In genomic region chr19:51754770-51755169, GRCh38 we compare ENCODE assay signal across 18 cellular contexts. TPM values are rescaled to one million over a fixed set of nuclear protein-coding genes. Genes with fewer than 3 reads are reported as not detected.
DNase-seq lines count a peak whose midpoint lies in the region; ATAC-seq, FAIRE-seq and TF ChIP-seq lines count a peak whose summit lies in the region.
"Had no signal": no experiment of that assay in that cellular context is flagged by ENCODE, and none has a peak within 500 bp of the region (broad histone marks: within the 10 kb centered on the region; RNA-seq: fewer than 3 reads in every experiment).

No MANE protein-coding gene starts in this region.

- H3K79me2 ChIP-seq in HepG2 (ENCODE audit: insufficient read depth, low read length) = no peaks in the 10 kb centered on the region

- intact Hi-C loops in HepG2 (cut with micrococcal nuclease; ENCODE audit: unreplicated experiment) = no loop called here
- intact Hi-C loops in left lung (cut with DNase I) = no loop called here
- intact Hi-C loops in spleen (cut with DNase I; ENCODE audit: low total_unique reads) = no loop called here

- H3K9ac ChIP-seq in liver (ENCODE audit: low read depth in 1 of 2, low read length in 2 of 2) (no peak overlapping the region), HepG2 (ENCODE audit: insufficient read depth, low read depth, low read length) (no peak overlapping the region)

- in situ Hi-C loops in HepG2 (cut with HindIII; ENCODE audit: extremely low pct_ligation_motif_present, low pct_unique_long_range_greater_than_20kb) (no loop called here), HAP-1 (cut with MboI; ENCODE audit: low sequenced_read_pairs) (no loop called here)

- peaks cover 0 to 2% (median 0%) of the 10 kb centered on the region in 4 donors for H3K4me1 ChIP-seq in liver (ENCODE audit: control insufficient read depth in 4 of 4, insufficient read depth in 4 of 4, low read length in 3 of 4)
- H3K4me1 ChIP-seq in HepG2 (ENCODE audit: insufficient read depth, low read length) = no peaks in the 10 kb centered on the region
- H3K4me1 ChIP-seq in left lung = peaks cover 0 to 41% of the 10 kb centered on the region in 2 donors
- peaks cover 0 to 24% (median 0%) of the 10 kb centered on the region in 6 donors for H3K4me1 ChIP-seq in spleen
- no peaks in the 10 kb centered on the region for H3K4me1 ChIP-seq in HAP-1

- CTCF ChIA-PET in HepG2 (lab: Yijun Ruan, JAX; ENCODE audit: low intra/inter-chr PET ratio, low total read pairs) = no interaction called here

- no peak for TF ChIP-seq RAD21 in liver (IDR thresholded peaks at IDR 0.05)
- TF ChIP-seq RAD21 in HepG2 (CRISPR knock-in tag; IDR thresholded peaks at IDR 0.05) = no peak

- H3K4me2 ChIP-seq in HepG2 (ENCODE audit: low read depth, low read length) = no peak overlapping the region

- H4K20me1 ChIP-seq in HepG2 (ENCODE audit: insufficient read depth, low read length) = no peaks in the 10 kb centered on the region
- H4K20me1 ChIP-seq: BLaER1 treated with 17β-estradiol and CSF1 and Interleukin-3, amounts not matched to agents 10 nM and 100 nM had no signal

- no peak overlapping the region for H2AFZ ChIP-seq in HepG2 (ENCODE audit: low read length)

- no peak for TF ChIP-seq POLR2A in HepG2 (IDR thresholded peaks at IDR 0.05; ENCODE audit: insufficient read depth in 1 of 2, low read depth in 2 of 2, low read length in 2 of 2)
- no peak for TF ChIP-seq POLR2A in spleen (IDR thresholded peaks at IDR 0.05)

- H3K27ac ChIP-seq in liver (ENCODE audit: low read depth in 1 of 2, low read length in 2 of 2) = peak overlapping the region; percentile 41 to 50
- H3K27ac ChIP-seq in HepG2 (ENCODE audit: extremely low read length, insufficient read depth, low read length) = no peak overlapping the region
- peak overlapping the region; percentile 19 to 92 for H3K27ac ChIP-seq in left lung
- H3K27ac ChIP-seq in spleen = peak overlapping the region in 7 of 8 donors; percentile 73 to 94 (median 85)

- ATAC-seq in HepG2 = no peak
- no peak for ATAC-seq in left lung
- ATAC-seq: HCT116 had no signal

- no peak for DNase-seq in HepG2 (ENCODE audit: low spot score)
- no peak for DNase-seq in left lung
- no peak for DNase-seq in spleen
- no peak for DNase-seq in NCI-H2029 (lab: John Stamatoyannopoulos, UW)
- no peak for DNase-seq in HAP-1 (ENCODE audit: low spot score in 2 of 2)
- DNase-seq in dermis blood vessel endothelial cell = no peak
- no peak for DNase-seq in activated CD4-positive, alpha-beta T cell treated with anti-CD3 and anti-CD28 coated beads for 1 hour
- DNase-seq: 8988T; ACHN; Calu3; CD4-positive, alpha-beta T cell; DMS 273 treated with DMSO at 0.1 percent for 48 hours had no signal

- POLR2A ChIA-PET in HepG2 (lab: Yijun Ruan, JAX) = no interaction called here

- H3K27me3 ChIP-seq in liver (ENCODE audit: control insufficient read depth in 4 of 4, insufficient read depth in 4 of 4, low read length in 3 of 4) = no peaks in the 10 kb centered on the region
- no peaks in the 10 kb centered on the region for H3K27me3 ChIP-seq in HepG2 (ENCODE audit: control insufficient read depth in 1 of 2, insufficient read depth in 2 of 2, low read length in 2 of 2)
- H3K27me3 ChIP-seq in left lung = no peaks in the 10 kb centered on the region
- no peaks in the 10 kb centered on the region for H3K27me3 ChIP-seq in spleen (replicated peaks in 1 of 7)
- H3K27me3 ChIP-seq in HAP-1 (ENCODE audit: low read depth) = no peaks in the 10 kb centered on the region
- H3K27me3 ChIP-seq: BLaER1 treated with 17β-estradiol and CSF1 and Interleukin-3, amounts not matched to agents 10 nM and 100 nM had no signal

- no peak overlapping the region for H3K4me3 ChIP-seq in liver (ENCODE audit: low read depth in 1 of 3, low read length in 3 of 3)
- no peak overlapping the region for H3K4me3 ChIP-seq in HepG2 (replicated peaks in 1 of 3; ENCODE audit: insufficient read depth in 1 of 3, low read depth in 2 of 3, low read length in 3 of 3)
- no peak overlapping the region for H3K4me3 ChIP-seq in left lung
- H3K4me3 ChIP-seq in spleen = peak overlapping the region in 1 of 8 donors; percentile 43
- H3K4me3 ChIP-seq in HAP-1 = no peak overlapping the region
- H3K4me3 ChIP-seq: BLaER1 treated with 17β-estradiol and CSF1 and Interleukin-3, amounts not matched to agents 10 nM and 100 nM had no signal

- TF ChIP-seq EP300 in HepG2 (IDR thresholded peaks at IDR 0.05; ENCODE audit: low read depth in 2 of 2, low read length in 2 of 2) (no peak), HepG2 (CRISPR knock-in tag; IDR thresholded peaks at IDR 0.05; ENCODE audit: borderline replicate concordance) (no peak)

- BruUV-seq in HepG2 (replicated peaks; lab: Mats Ljungman, UMichigan) = no TSS peak

- 74% methylated on average over 4 of the region's 4 CpGs for WGBS in liver
- 4% methylated on average over 4 of the region's 4 CpGs for WGBS in HepG2 (ENCODE audit: low lambda C conversion rate)
- WGBS in spleen, 5 donors = 82 to 88% (median 84%) methylated on average over 4 of the region's 4 CpGs

- H3K36me3 ChIP-seq in liver (ENCODE audit: control insufficient read depth in 4 of 4, insufficient read depth in 3 of 4, low read depth in 1 of 4, low read length in 3 of 4) (no peaks in the 10 kb centered on the region), HepG2 (replicated peaks in 1 of 2; ENCODE audit: control insufficient read depth in 1 of 2, insufficient read depth in 2 of 2, low read length in 2 of 2) (no peaks in the 10 kb centered on the region), left lung (no peaks in the 10 kb centered on the region), spleen (peaks cover 0 to 4% (median 0%) of the 10 kb centered on the region in 6 donors), HAP-1 (replicated peaks) (no peaks in the 10 kb centered on the region)

- TF ChIP-seq CTCF in liver (IDR thresholded peaks at IDR 0.05; ENCODE audit: low read depth, low read length, missing input control) (no peak), HepG2 (CRISPR knock-in tag; IDR thresholded peaks at IDR 0.05) (no peak), left lung (IDR thresholded peaks at IDR 0.05) (no peak), spleen (IDR thresholded peaks at IDR 0.05 in 8 of 11, conservative IDR thresholded peaks at IDR 0.05 in 3 of 11) (no peak)

- no peak for FAIRE-seq in HepG2 (lab: Jason Lieb, UNC)
- FAIRE-seq: GM18507 had no signal

- H3K9me3 ChIP-seq in liver (ENCODE audit: control insufficient read depth in 4 of 4, low read length in 3 of 4) (peaks cover 0 to 3% (median 1%) of the 10 kb centered on the region in 4 donors), HepG2 (ENCODE audit: low read length) (no peaks in the 10 kb centered on the region; the same call in 1 of the 2 replicates), left lung (no peaks in the 10 kb centered on the region), spleen (peaks cover 0 to 3% (median 0%) of the 10 kb centered on the region in 8 donors), HAP-1 (no peaks in the 10 kb centered on the region)

RNA-seq across cellular contexts. Expression of gene FPR1, which starts 3.1 kb away (rescaled TPM):
- total RNA-seq in liver (10 to 100 TPM in 1 of 2 donors, 1 to 10 TPM in 1; 9.9 to 17.0 TPM), HepG2 (2016; rRNA removed; fragmentation: Illumina TruSeq; extraction: Trizol) (not detected in 2 replicates), left lung (100 to 1,000 TPM in 1 of 2 donors, 10 to 100 TPM in 1; 20.0 to 193 TPM), spleen (100 to 1,000 TPM; 103 to 344 (median 144) TPM), dermis blood vessel endothelial cell (not detected in 2 replicates)
- polyA plus RNA-seq in liver (1 to 10 TPM; 2.7 to 6.3 TPM), HepG2 (2011; rRNA removed) (0.07 TPM in 1 of 2 replicates, not detected in the other), spleen (10 to 100 TPM in 2 of 3 donors, 1 to 10 TPM in 1; 7.2 to 24.1 (median 12.2) TPM)
- total RNA-seq in HepG2 (2016; cell fraction: cytosol; rRNA removed; fragmentation: Illumina TruSeq; extraction: Trizol; ENCODE audit: low read depth) = not detected in 2 replicates
- not detected in 2 replicates for total RNA-seq in HepG2 (2016; cell fraction: insoluble cytoplasmic fraction; rRNA removed; fragmentation: Illumina TruSeq; extraction: Trizol)
- not detected in 2 replicates for total RNA-seq in HepG2 (2016; cell fraction: membrane; rRNA removed; fragmentation: Illumina TruSeq; extraction: Trizol)
- not detected in 2 replicates for total RNA-seq in HepG2 (2016; cell fraction: nucleus; rRNA removed; fragmentation: Illumina TruSeq; extraction: Trizol)
- 0.03 TPM in 1 of 2 replicates, not detected in the other for polyA plus RNA-seq in HepG2 (2011; cell fraction: cytosol; rRNA removed)
- not detected in 2 replicates for polyA plus RNA-seq in HepG2 (2011; cell fraction: nucleus; rRNA removed)
- polyA plus RNA-seq in HepG2 (2012) = 0.27 TPM in 1 of 2 replicates, not detected in the other
- polyA plus RNA-seq in HepG2 (2016; cell fraction: cytosol; fragmentation: Illumina TruSeq; extraction: Trizol; ENCODE audit: low read depth) = not detected in 2 replicates
- polyA plus RNA-seq in HepG2 (2016; cell fraction: insoluble cytoplasmic fraction; fragmentation: Illumina TruSeq; extraction: Trizol; ENCODE audit: low read depth) = not detected in 2 replicates
- polyA plus RNA-seq in HepG2 (2016; cell fraction: membrane; fragmentation: Illumina TruSeq; extraction: Trizol; ENCODE audit: low read depth) = not detected in 2 replicates
- not detected in 2 replicates for polyA plus RNA-seq in HepG2 (2016; cell fraction: nucleus; fragmentation: Illumina TruSeq; extraction: Trizol; ENCODE audit: insufficient read depth, low read depth)
- not detected in 2 replicates for polyA minus RNA-seq in HepG2 (2011; rRNA and poly(A)+ RNA removed; ENCODE audit: low replicate concordance)
- not detected in 2 replicates for polyA minus RNA-seq in HepG2 (2011; cell fraction: cytosol; rRNA and poly(A)+ RNA removed)
- polyA minus RNA-seq in HepG2 (2011; cell fraction: nucleus; rRNA and poly(A)+ RNA removed) = not detected in 2 replicates
- total RNA-seq: Calu3 had no signal

RNA-seq across cellular contexts. Expression of gene FPR2, which starts 6.2 kb away (rescaled TPM):
- 1 to 10 TPM; 3.8 to 4.1 TPM for total RNA-seq in liver
- polyA plus RNA-seq in liver = under 1 TPM; 0.15 to 0.89 TPM
- not detected in 2 replicates for total RNA-seq in HepG2 (2016; rRNA removed; fragmentation: Illumina TruSeq; extraction: Trizol)
- not detected in 2 replicates for total RNA-seq in HepG2 (2016; cell fraction: cytosol; rRNA removed; fragmentation: Illumina TruSeq; extraction: Trizol; ENCODE audit: low read depth)
- not detected in 2 replicates for total RNA-seq in HepG2 (2016; cell fraction: insoluble cytoplasmic fraction; rRNA removed; fragmentation: Illumina TruSeq; extraction: Trizol)
- not detected in 2 replicates for total RNA-seq in HepG2 (2016; cell fraction: membrane; rRNA removed; fragmentation: Illumina TruSeq; extraction: Trizol)
- not detected in 2 replicates for total RNA-seq in HepG2 (2016; cell fraction: nucleus; rRNA removed; fragmentation: Illumina TruSeq; extraction: Trizol)
- polyA plus RNA-seq in HepG2 (2011; rRNA removed) = not detected in 2 replicates
- polyA plus RNA-seq in HepG2 (2011; cell fraction: cytosol; rRNA removed) = not detected in 2 replicates
- polyA plus RNA-seq in HepG2 (2011; cell fraction: nucleus; rRNA removed) = not detected in 2 replicates
- not detected in 2 replicates for polyA plus RNA-seq in HepG2 (2012)
- not detected in 2 replicates for polyA plus RNA-seq in HepG2 (2016; cell fraction: cytosol; fragmentation: Illumina TruSeq; extraction: Trizol; ENCODE audit: low read depth)
- polyA plus RNA-seq in HepG2 (2016; cell fraction: insoluble cytoplasmic fraction; fragmentation: Illumina TruSeq; extraction: Trizol; ENCODE audit: low read depth) = not detected in 2 replicates
- polyA plus RNA-seq in HepG2 (2016; cell fraction: membrane; fragmentation: Illumina TruSeq; extraction: Trizol; ENCODE audit: low read depth) = not detected in 2 replicates
- not detected in 2 replicates for polyA plus RNA-seq in HepG2 (2016; cell fraction: nucleus; fragmentation: Illumina TruSeq; extraction: Trizol; ENCODE audit: insufficient read depth, low read depth)
- not detected in 2 replicates for polyA minus RNA-seq in HepG2 (2011; rRNA and poly(A)+ RNA removed; ENCODE audit: low replicate concordance)
- polyA minus RNA-seq in HepG2 (2011; cell fraction: cytosol; rRNA and poly(A)+ RNA removed) = not detected in 2 replicates
- not detected in 2 replicates for polyA minus RNA-seq in HepG2 (2011; cell fraction: nucleus; rRNA and poly(A)+ RNA removed)
- total RNA-seq in left lung = 10 to 100 TPM in 1 of 2 donors, 1 to 10 TPM in 1; 5.9 to 41.7 TPM
- total RNA-seq in spleen = 10 to 100 TPM; 18.6 to 88.0 (median 37.1) TPM
- 1 to 10 TPM; 1.5 to 3.8 (median 2.0) TPM for polyA plus RNA-seq in spleen
- not detected in 2 replicates for total RNA-seq in dermis blood vessel endothelial cell
- total RNA-seq: Calu3; CD4-positive, alpha-beta T cell; Daoy had no signal

RNA-seq across cellular contexts. Expression of gene HAS1, which starts 31.0 kb away (rescaled TPM):
- under 1 TPM in 1 of 2 donors, not detected in 1; 0.05 TPM for total RNA-seq in liver
- polyA plus RNA-seq in liver = under 1 TPM in 1 of 2 donors, not detected in 1; 0.07 TPM
- total RNA-seq in HepG2 (2016; rRNA removed; fragmentation: Illumina TruSeq; extraction: Trizol) = not detected in 2 replicates
- total RNA-seq in HepG2 (2016; cell fraction: cytosol; rRNA removed; fragmentation: Illumina TruSeq; extraction: Trizol; ENCODE audit: low read depth) = not detected in 2 replicates
- total RNA-seq in HepG2 (2016; cell fraction: insoluble cytoplasmic fraction; rRNA removed; fragmentation: Illumina TruSeq; extraction: Trizol) = not detected in 2 replicates
- not detected in 2 replicates for total RNA-seq in HepG2 (2016; cell fraction: membrane; rRNA removed; fragmentation: Illumina TruSeq; extraction: Trizol)
- total RNA-seq in HepG2 (2016; cell fraction: nucleus; rRNA removed; fragmentation: Illumina TruSeq; extraction: Trizol) = not detected in 2 replicates
- 0.12 TPM in 1 of 2 replicates, not detected in the other for polyA plus RNA-seq in HepG2 (2011; rRNA removed)
- polyA plus RNA-seq in HepG2 (2011; cell fraction: cytosol; rRNA removed) = not detected in 2 replicates
- polyA plus RNA-seq in HepG2 (2011; cell fraction: nucleus; rRNA removed) = not detected in 2 replicates
- not detected in 2 replicates for polyA plus RNA-seq in HepG2 (2012)
- polyA plus RNA-seq in HepG2 (2016; cell fraction: cytosol; fragmentation: Illumina TruSeq; extraction: Trizol; ENCODE audit: low read depth) = not detected in 2 replicates
- polyA plus RNA-seq in HepG2 (2016; cell fraction: insoluble cytoplasmic fraction; fragmentation: Illumina TruSeq; extraction: Trizol; ENCODE audit: low read depth) = not detected in 2 replicates
- polyA plus RNA-seq in HepG2 (2016; cell fraction: membrane; fragmentation: Illumina TruSeq; extraction: Trizol; ENCODE audit: low read depth) = not detected in 2 replicates
- not detected in 2 replicates for polyA plus RNA-seq in HepG2 (2016; cell fraction: nucleus; fragmentation: Illumina TruSeq; extraction: Trizol; ENCODE audit: insufficient read depth, low read depth)
- polyA minus RNA-seq in HepG2 (2011; rRNA and poly(A)+ RNA removed; ENCODE audit: low replicate concordance) = not detected in 2 replicates
- not detected in 2 replicates for polyA minus RNA-seq in HepG2 (2011; cell fraction: cytosol; rRNA and poly(A)+ RNA removed)
- not detected in 2 replicates for polyA minus RNA-seq in HepG2 (2011; cell fraction: nucleus; rRNA and poly(A)+ RNA removed)
- under 1 TPM; 0.26 to 0.50 TPM for total RNA-seq in left lung
- total RNA-seq in spleen = under 1 TPM in 2 of 7 donors, not detected in 5; 0.22 to 0.54 TPM
- polyA plus RNA-seq in spleen = under 1 TPM in 2 of 3 donors, not detected in 1; 0.11 to 0.58 TPM
- 0.14 and 0.17 TPM in 2 replicates for total RNA-seq in dermis blood vessel endothelial cell
- total RNA-seq: Calu3; CD4-positive, alpha-beta T cell; Daoy; H4 had no signal

RNA-seq across cellular contexts. Expression of gene FPR3, which starts 40.2 kb away (rescaled TPM):
- 1 to 10 TPM; 3.6 to 7.8 TPM for total RNA-seq in liver
- 1 to 10 TPM; 1.0 to 4.5 TPM for polyA plus RNA-seq in liver
- not detected in 2 replicates for total RNA-seq in HepG2 (2016; rRNA removed; fragmentation: Illumina TruSeq; extraction: Trizol)
- total RNA-seq in HepG2 (2016; cell fraction: cytosol; rRNA removed; fragmentation: Illumina TruSeq; extraction: Trizol; ENCODE audit: low read depth) = not detected in 2 replicates
- not detected in 2 replicates for total RNA-seq in HepG2 (2016; cell fraction: insoluble cytoplasmic fraction; rRNA removed; fragmentation: Illumina TruSeq; extraction: Trizol)
- not detected in 2 replicates for total RNA-seq in HepG2 (2016; cell fraction: membrane; rRNA removed; fragmentation: Illumina TruSeq; extraction: Trizol)
- total RNA-seq in HepG2 (2016; cell fraction: nucleus; rRNA removed; fragmentation: Illumina TruSeq; extraction: Trizol) = not detected in 2 replicates
- 0.12 TPM in 1 of 2 replicates, not detected in the other for polyA plus RNA-seq in HepG2 (2011; rRNA removed)
- polyA plus RNA-seq in HepG2 (2011; cell fraction: cytosol; rRNA removed) = 0.03 and 0.05 TPM in 2 replicates
- not detected in 2 replicates for polyA plus RNA-seq in HepG2 (2011; cell fraction: nucleus; rRNA removed)
- polyA plus RNA-seq in HepG2 (2012) = 0.07 and 0.08 TPM in 2 replicates
- polyA plus RNA-seq in HepG2 (2016; cell fraction: cytosol; fragmentation: Illumina TruSeq; extraction: Trizol; ENCODE audit: low read depth) = not detected in 2 replicates
- polyA plus RNA-seq in HepG2 (2016; cell fraction: insoluble cytoplasmic fraction; fragmentation: Illumina TruSeq; extraction: Trizol; ENCODE audit: low read depth) = not detected in 2 replicates
- not detected in 2 replicates for polyA plus RNA-seq in HepG2 (2016; cell fraction: membrane; fragmentation: Illumina TruSeq; extraction: Trizol; ENCODE audit: low read depth)
- polyA plus RNA-seq in HepG2 (2016; cell fraction: nucleus; fragmentation: Illumina TruSeq; extraction: Trizol; ENCODE audit: insufficient read depth, low read depth) = not detected in 2 replicates
- not detected in 2 replicates for polyA minus RNA-seq in HepG2 (2011; rRNA and poly(A)+ RNA removed; ENCODE audit: low replicate concordance)
- not detected in 2 replicates for polyA minus RNA-seq in HepG2 (2011; cell fraction: cytosol; rRNA and poly(A)+ RNA removed)
- polyA minus RNA-seq in HepG2 (2011; cell fraction: nucleus; rRNA and poly(A)+ RNA removed) = not detected in 2 replicates
- 10 to 100 TPM; 28.6 to 75.0 TPM for total RNA-seq in left lung
- total RNA-seq in spleen = 10 to 100 TPM in 5 of 7 donors, 1 to 10 TPM in 2; 3.4 to 19.7 (median 13.5) TPM
- polyA plus RNA-seq in spleen = 1 to 10 TPM; 3.9 to 5.4 (median 3.9) TPM
- not detected in 2 replicates for total RNA-seq in dermis blood vessel endothelial cell
- total RNA-seq: Calu3; CD4-positive, alpha-beta T cell; Daoy had no signal

Comparison
In these comparisons a context has a peak if more than half of its experiments do, and no peak if none do; other contexts are left out.
1. RNA of gene FPR1, which starts 3.1 kb away (total RNA-seq): 20.0 to 193 TPM in left lung, 103 to 344 TPM in spleen and 9.9 to 17.0 TPM in liver; not detected in HepG2 and not detected in dermis blood vessel endothelial cell; every median in the first group is over 10 times any median in the second.